In the genomic region with DNA sequence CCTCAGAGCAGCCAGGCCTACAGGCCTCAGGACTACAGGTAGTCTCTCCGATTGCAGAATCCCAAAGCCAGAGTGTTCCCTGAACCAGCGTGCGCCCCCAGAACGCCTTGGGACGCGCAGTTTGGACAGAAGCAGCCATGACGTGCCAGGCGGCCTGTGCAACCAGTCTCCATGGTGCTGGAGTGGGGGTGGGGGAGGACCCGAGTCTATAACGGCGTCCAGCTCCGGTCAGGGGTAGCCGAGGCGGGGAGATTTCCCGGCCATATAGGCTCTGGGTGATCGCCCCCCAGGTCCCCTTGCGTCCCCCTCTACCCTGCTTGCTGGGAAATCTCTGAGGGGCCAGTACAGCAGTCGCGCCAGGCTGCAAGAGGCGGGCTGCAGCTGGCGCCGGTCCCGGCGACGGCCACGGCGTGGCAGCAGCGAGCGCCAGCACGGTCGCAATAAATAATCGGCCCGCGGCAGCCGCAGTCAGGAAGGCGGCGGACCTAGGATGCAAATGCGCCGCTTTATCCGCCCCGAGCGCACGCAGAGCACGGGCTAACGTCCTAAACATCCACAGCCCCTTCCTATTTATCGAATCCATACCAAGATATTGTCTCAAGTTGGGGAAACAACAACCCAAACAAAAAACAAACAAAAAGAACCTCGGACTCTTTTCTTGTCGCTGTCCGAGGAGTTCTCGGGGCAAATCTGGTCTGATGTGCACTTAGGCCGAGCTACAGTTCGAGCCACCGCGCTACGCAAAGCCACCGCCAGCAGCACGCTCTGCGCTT, we compare ENCODE assay signal across 8 cellular contexts. TPM values are rescaled to one million over a fixed set of nuclear protein-coding genes. Genes with fewer than 3 reads are reported as not detected.
DNase-seq lines count a peak whose midpoint lies in the region; ATAC-seq and TF ChIP-seq lines count a peak whose summit lies in the region.

No MANE protein-coding gene starts in this region.

- H3K4me3 ChIP-seq in SJCRH30 (peak overlapping the region; percentile 64), heart right ventricle (peak overlapping the region in 9 of 10 donors; percentile 16 to 47 (median 30))

- H3K9me3 ChIP-seq in SJCRH30 (replicated peaks) (no peaks in the 10 kb centered on the region), heart right ventricle (no peaks in the 10 kb centered on the region)

- peak; percentile 83 for ATAC-seq in GM21423 (IDR thresholded peaks at IDR 0.05; ENCODE audit: unreplicated experiment)
- ATAC-seq in heart right ventricle, result peak; percentile 62 to 85 (median 78)

- DNase-seq in DMS53 treated with DMSO at 0.1 percent for 48 hours (lab: John Stamatoyannopoulos, UW; ENCODE audit: unreplicated experiment), result peak; percentile 90
- peak; percentile 92 for DNase-seq in HuH-7 (ENCODE audit: low spot score)
- DNase-seq in SJCRH30, result peak; percentile 75 to 86
- DNase-seq in activated naive CD8-positive, alpha-beta T cell treated with anti-CD3 and anti-CD28 coated beads for 36 hours, result peak; percentile 79
- peak in 1 of 2 donors; percentile 66 for DNase-seq in heart right ventricle
- peak; percentile 16 for DNase-seq in putamen (ENCODE audit: low spot score)
- DNase-seq in occipital lobe (lab: John Stamatoyannopoulos, UW), result no peak

- peak overlapping the region; percentile 64 for H3K4me3 Mint-ChIP-seq in activated naive CD8-positive, alpha-beta T cell treated with anti-CD3 and anti-CD28 coated beads for 36 hours

- intact Hi-C loops in heart right ventricle (cut with DNase I), result loop anchor here in 4 of 10 donors (10.0 kb wide), 4 partner anchors 296 to 1296 kb away; no protein-coding TSS in a partner anchor

- no peaks in the 10 kb centered on the region for H3K9me3 Mint-ChIP-seq in activated naive CD8-positive, alpha-beta T cell treated with anti-CD3 and anti-CD28 coated beads for 36 hours

- H3K27me3 Mint-ChIP-seq in activated naive CD8-positive, alpha-beta T cell treated with anti-CD3 and anti-CD28 coated beads for 36 hours, result peaks cover 100% of the 10 kb centered on the region

- H3K4me1 ChIP-seq in SJCRH30, result no peaks in the 10 kb centered on the region
- H3K4me1 ChIP-seq in heart right ventricle, result peaks cover 0 to 58% (median 31%) of the 10 kb centered on the region in 9 donors

- H3K27ac ChIP-seq in SJCRH30 (peak overlapping the region; percentile 25; the same call in 1 of the 2 replicates), heart right ventricle (no peak overlapping the region)

- 1 to 2% methylated on average over 58 of the region's 58 CpGs for WGBS in heart right ventricle, 2 donors

- H3K4me1 Mint-ChIP-seq in activated naive CD8-positive, alpha-beta T cell treated with anti-CD3 and anti-CD28 coated beads for 36 hours, result peaks cover 34% of the 10 kb centered on the region

- H3K36me3 Mint-ChIP-seq in activated naive CD8-positive, alpha-beta T cell treated with anti-CD3 and anti-CD28 coated beads for 36 hours, result peaks cover 2% of the 10 kb centered on the region

- H3K27me3 ChIP-seq in SJCRH30 (no peaks in the 10 kb centered on the region), heart right ventricle (peaks cover 63 to 100% (median 100%) of the 10 kb centered on the region in 7 donors)

- H3K27ac Mint-ChIP-seq in activated naive CD8-positive, alpha-beta T cell treated with anti-CD3 and anti-CD28 coated beads for 36 hours, result no peak overlapping the region

- TF ChIP-seq CTCF in heart right ventricle (IDR thresholded peaks at IDR 0.05), result peak; percentile 60 to 87 (median 80)

- no peaks in the 10 kb centered on the region for H3K36me3 ChIP-seq in SJCRH30
- H3K36me3 ChIP-seq in heart right ventricle, result no peaks in the 10 kb centered on the region

RNA-seq across cellular contexts. Expression of a gene that starts 1.6 kb away (rescaled TPM):
- 12.0 and 12.2 TPM in 2 replicates for total RNA-seq in SJCRH30 (2014; rRNA removed; shearing (Covaris generic))
- total RNA-seq in activated naive CD8-positive, alpha-beta T cell treated with anti-CD3 and anti-CD28 coated beads for 36 hours, result not detected
- total RNA-seq in heart right ventricle, result 1 to 10 TPM in 1 of 10 donors, under 1 TPM in 7, not detected in 2; 0.11 to 1.5 (median 0.22) TPM
- polyA plus RNA-seq in heart right ventricle, result under 1 TPM; 0.35 to 0.37 TPM
- not detected for total RNA-seq in occipital lobe

RNA-seq across cellular contexts. Expression of a gene that starts 3.2 kb away (rescaled TPM):
- total RNA-seq in SJCRH30 (2014; rRNA removed; shearing (Covaris generic)), result 3.8 and 4.6 TPM in 2 replicates
- total RNA-seq in activated naive CD8-positive, alpha-beta T cell treated with anti-CD3 and anti-CD28 coated beads for 36 hours, result not detected
- not detected for total RNA-seq in heart right ventricle
- not detected for polyA plus RNA-seq in heart right ventricle
- not detected for total RNA-seq in occipital lobe

RNA-seq across cellular contexts. Expression of a gene that starts 5.7 kb away (rescaled TPM):
- 38.6 and 40.4 TPM in 2 replicates for total RNA-seq in SJCRH30 (2014; rRNA removed; shearing (Covaris generic))
- not detected for total RNA-seq in activated naive CD8-positive, alpha-beta T cell treated with anti-CD3 and anti-CD28 coated beads for 36 hours
- total RNA-seq in heart right ventricle, result not detected
- under 1 TPM in 1 of 2 donors, not detected in 1; 0.04 TPM for polyA plus RNA-seq in heart right ventricle
- not detected for total RNA-seq in occipital lobe

RNA-seq across cellular contexts. Expression of a gene that starts 7.3 kb away (rescaled TPM):
- total RNA-seq in SJCRH30 (2014; rRNA removed; shearing (Covaris generic)), result 10.4 and 11.9 TPM in 2 replicates
- total RNA-seq in activated naive CD8-positive, alpha-beta T cell treated with anti-CD3 and anti-CD28 coated beads for 36 hours, result not detected
- total RNA-seq in heart right ventricle (under 1 TPM in 3 of 10 donors, not detected in 7; 0.21 to 0.95 (median 0.28) TPM), occipital lobe (not detected)
- under 1 TPM in 1 of 2 donors, not detected in 1; 0.09 TPM for polyA plus RNA-seq in heart right ventricle

RNA-seq across cellular contexts. Expression of a gene that starts 14.6 kb away (rescaled TPM):
- total RNA-seq in SJCRH30 (2014; rRNA removed; shearing (Covaris generic)), result 0.10 and 0.30 TPM in 2 replicates
- total RNA-seq in activated naive CD8-positive, alpha-beta T cell treated with anti-CD3 and anti-CD28 coated beads for 36 hours, result not detected
- total RNA-seq in heart right ventricle (not detected), occipital lobe (not detected)
- not detected for polyA plus RNA-seq in heart right ventricle

Comparison
In these comparisons a context has a peak if more than half of its experiments do, and no peak if none do; other contexts are left out.
1. RNA of a gene that starts 5.7 kb away (total RNA-seq): 38.6 to 40.4 TPM in SJCRH30; not detected in activated naive CD8-positive, alpha-beta T cell treated with anti-CD3 and anti-CD28 coated beads for 36 hours, not detected in heart right ventricle and not detected in occipital lobe (single experiment); every median in the first group is over 10 times any median in the second.